8 cellular contexts compared by ENCODE assay signal in genomic region chr3:47163990-47164848, GRCh38. TPM values are rescaled to one million over a fixed set of nuclear protein-coding genes. Genes with fewer than 3 reads are reported as not detected.
A peak's percentile ranks its signal among the peaks of the same experiment; 100 is the strongest.
DNase-seq lines count a peak whose midpoint lies in the region; ATAC-seq and TF ChIP-seq lines count a peak whose summit lies in the region.

Gene SETD2 (minus strand): TSS chr3:47164113. CDS start chr3:47163924, 189 bp downstream.

- H3K36me3 ChIP-seq in lower lobe of right lung, result no peaks in the 10 kb centered on the region

- H3K4me1 Mint-ChIP-seq in activated CD8-positive, alpha-beta T cell treated with anti-CD3 and anti-CD28 coated beads for 36 hours (ENCODE audit: low read depth), result peaks cover 39% of the 10 kb centered on the region

- peak within 1 kb of the TSS; percentile 99 for H3K4me3 ChIP-seq in lower lobe of right lung

- H3K27ac Mint-ChIP-seq in activated CD8-positive, alpha-beta T cell treated with anti-CD3 and anti-CD28 coated beads for 36 hours, result peak within 1 kb of the TSS; percentile 97

- peaks cover 53% of the 10 kb centered on the region for H3K4me1 ChIP-seq in lower lobe of right lung

- no peaks in the 10 kb centered on the region for H3K9me3 ChIP-seq in lower lobe of right lung

- CTCF ChIA-PET in activated CD8-positive, alpha-beta T cell treated with anti-CD3 and anti-CD28 coated beads for 36 hours (lab: Charles Lee), result interaction anchor here (0.7 to 1.7 kb wide), 15 partner anchors 12 to 160 kb away, joined by 3 to 10 read pairs (median 3); no protein-coding TSS in a partner anchor

- POLR2A ChIA-PET in activated CD8-positive, alpha-beta T cell treated with anti-CD3 and anti-CD28 coated beads for 36 hours (lab: Charles Lee), result interaction anchor here (0.6 to 3.3 kb wide), 22 partner anchors 9 to 617 kb away, joined by 3 to 16 read pairs (median 4); partner anchors contain the start of genes KIF9, KLHL18 and PTPN23

- peak within 1 kb of the TSS; percentile 94 for H3K27ac ChIP-seq in lower lobe of right lung

- no peaks in the 10 kb centered on the region for H3K27me3 Mint-ChIP-seq in activated CD8-positive, alpha-beta T cell treated with anti-CD3 and anti-CD28 coated beads for 36 hours

- H3K4me3 Mint-ChIP-seq in activated CD8-positive, alpha-beta T cell treated with anti-CD3 and anti-CD28 coated beads for 36 hours, result peak within 1 kb of the TSS; percentile 90

- no peaks in the 10 kb centered on the region for H3K27me3 ChIP-seq in lower lobe of right lung (ENCODE audit: low read depth)

- intact Hi-C loops in activated CD8-positive, alpha-beta T cell treated with anti-CD3 and anti-CD28 coated beads for 36 hours (cut with micrococcal nuclease), result no loop called here
- intact Hi-C loops in lower lobe of right lung (cut with DNase I), result no loop called here

- DNase-seq in CD1c-positive myeloid dendritic cell (ENCODE audit: extremely low spot score), result peak; percentile 87
- peak; percentile 93 for DNase-seq in NCI-H82 (lab: John Stamatoyannopoulos, UW)
- DNase-seq in activated CD8-positive, alpha-beta T cell treated with anti-CD3 and anti-CD28 coated beads for 36 hours, result peak; percentile 92
- DNase-seq in ecto neural progenitor cell (ENCODE audit: low spot score), result peak; percentile 95
- DNase-seq in lower lobe of right lung, result peak; percentile 96
- DNase-seq in stimulated activated CD4-positive, alpha-beta T cell treated with anti-CD3 and anti-CD28 coated beads, TNF-alpha, amount 100 ng/mL, for 1 hour (ENCODE audit: low read depth in 3 of 3, low spot score in 1 of 3), result peak; percentile 45 to 66 (median 63)

- peak; percentile 51 for TF ChIP-seq CTCF in activated CD8-positive, alpha-beta T cell treated with anti-CD3 and anti-CD28 coated beads for 36 hours (IDR thresholded peaks at IDR 0.05)
- TF ChIP-seq CTCF in lower lobe of right lung (IDR thresholded peaks at IDR 0.05), result peak; percentile 48

- ATAC-seq in GM19351 (IDR thresholded peaks at IDR 0.05; ENCODE audit: unreplicated experiment) (peak; percentile 70), HG03521 (IDR thresholded peaks at IDR 0.05; ENCODE audit: unreplicated experiment) (peak; percentile 71), lower lobe of right lung (peak; percentile 97 to 98)
- peak; percentile 88 for ATAC-seq in activated CD8-positive, alpha-beta T cell treated with anti-CD3 and anti-CD28 coated beads for 36 hours

- no peaks in the 10 kb centered on the region for H3K9me3 Mint-ChIP-seq in activated CD8-positive, alpha-beta T cell treated with anti-CD3 and anti-CD28 coated beads for 36 hours

- peaks cover 15% of the 10 kb centered on the region for H3K36me3 Mint-ChIP-seq in activated CD8-positive, alpha-beta T cell treated with anti-CD3 and anti-CD28 coated beads for 36 hours (ENCODE audit: low read depth)

RNA-seq across cellular contexts. Expression of gene SETD2, which starts in this region (rescaled TPM):
- 10 to 100 TPM; 34.7 to 36.1 TPM for total RNA-seq in activated CD8-positive, alpha-beta T cell treated with anti-CD3 and anti-CD28 coated beads for 36 hours
- total RNA-seq in lower lobe of right lung, result 47.9 TPM

Comparison
In these comparisons a context has a peak if more than half of its experiments do, and no peak if none do; other contexts are left out.
1. Peak in every context shown above with its lines: DNase-seq, ATAC-seq, H3K4me3 ChIP-seq and H3K27ac ChIP-seq.